1 cellular context compared by ENCODE assay signal in genomic region chr17:530851-531250, GRCh38.
TF ChIP-seq lines count a peak whose summit lies in the region.

No MANE protein-coding gene starts in this region.

TF ChIP-seq in GM23338, 12 proteins besides CTCF, POLR2A, EP300 and RAD21 (continued from another document):
- TF ChIP-seq REST (IDR thresholded peaks at IDR 0.05; ENCODE audit: unreplicated experiment) (no peak), POLR2AphosphoS5 (IDR thresholded peaks at IDR 0.05; ENCODE audit: low read depth) (no peak), JUNB (IDR thresholded peaks at IDR 0.05; ENCODE audit: unreplicated experiment) (no peak), CREB1 (CRISPR knock-in tag; IDR thresholded peaks at IDR 0.05; ENCODE audit: low read depth) (no peak), ETS1 (IDR thresholded peaks at IDR 0.05) (no peak)
